In genomic region chr2:3953117-3953516, GRCh38 we compare ENCODE assay signal across 22 cellular contexts.
"Had no signal": no experiment of that assay in that cellular context is flagged by ENCODE, and none has a peak within 500 bp of the region (broad histone marks: within the 10 kb centered on the region; RNA-seq: fewer than 3 reads in every experiment).

No MANE protein-coding gene starts in this region.

- H3K4me3 ChIP-seq: colonic mucosa, dorsolateral prefrontal cortex, gastroesophageal sphincter, heart left ventricle, hepatocyte, left lung, lower lobe of right lung, mucosa of descending colon had no signal

- H3K36me3 Mint-ChIP-seq: immature natural killer cell, mesothelial cell of epicardium, naive B cell had no signal

- H3K27ac Mint-ChIP-seq: immature natural killer cell, mesothelial cell of epicardium, naive B cell had no signal

- H3K4me1 ChIP-seq: colonic mucosa, foreskin keratinocyte, gastroesophageal sphincter, heart left ventricle, left lung, lower lobe of right lung had no signal

- H3K36me3 ChIP-seq: colonic mucosa, gastroesophageal sphincter, heart left ventricle, left lung, lower lobe of right lung had no signal

- H3K4me3 Mint-ChIP-seq: immature natural killer cell, mesothelial cell of epicardium, naive B cell had no signal

- H3K27me3 ChIP-seq: colonic mucosa, foreskin keratinocyte, hepatocyte, left lung had no signal

- H3K9me3 ChIP-seq: colonic mucosa, lower lobe of right lung had no signal

- H3K9me3 Mint-ChIP-seq: immature natural killer cell, mesothelial cell of epicardium had no signal

- H3K27ac ChIP-seq: colonic mucosa, dorsolateral prefrontal cortex, epithelial cell of prostate, foreskin keratinocyte, gastroesophageal sphincter, heart left ventricle, hepatocyte, left lung, lower lobe of right lung had no signal

- ATAC-seq: esophagus mucosa, foreskin keratinocyte, gastroesophageal sphincter, left cardiac atrium, left lung, left ventricle myocardium superior, lower lobe of right lung, mucosa of descending colon had no signal

- H3K4me1 Mint-ChIP-seq: immature natural killer cell, naive B cell had no signal

- DNase-seq: colonic mucosa; dermis blood vessel endothelial cell; dorsolateral prefrontal cortex; effector CD4-positive, alpha-beta T cell; effector memory CD4-positive, alpha-beta T cell; erythroblast; foreskin keratinocyte; heart left ventricle; hypothalamus; immature natural killer cell; left cardiac atrium; left lung; left ventricle myocardium superior; lower lobe of right lung; mesenchymal stem cell; mucosa of descending colon; naive B cell had no signal
